30 cellular contexts compared by ENCODE assay signal in the genomic region with DNA sequence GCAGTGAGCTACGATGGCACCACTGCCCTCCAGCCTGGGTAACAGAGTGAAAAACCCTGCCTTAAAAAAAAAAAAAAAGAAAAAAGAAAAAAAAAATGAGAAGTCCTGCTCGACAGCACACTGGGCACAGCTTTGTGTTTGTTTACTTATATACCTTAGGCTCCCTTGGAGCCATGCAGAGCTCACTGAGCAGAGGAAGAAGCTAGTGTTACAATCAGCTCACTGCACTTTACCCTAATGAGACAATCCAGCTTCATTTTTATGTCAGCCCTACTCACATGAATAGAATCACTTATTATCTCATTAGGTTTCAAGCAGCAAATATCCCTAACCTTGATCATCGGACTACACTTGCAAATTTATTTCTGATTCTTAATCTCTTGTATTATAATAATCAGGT.
"Had no signal": no experiment of that assay in that cellular context is flagged by ENCODE, and none has a peak within 500 bp of the region (broad histone marks: within the 10 kb centered on the region; RNA-seq: fewer than 3 reads in every experiment).

No MANE protein-coding gene starts in this region.

- ATAC-seq: activated CD4-positive, alpha-beta T cell treated with anti-CD3 and anti-CD28 coated beads for 36 hours; activated CD4-positive, CD25-positive, alpha-beta regulatory T cell treated with anti-CD3 and anti-CD28 coated beads, Interleukin-2, amount 50 U/mL, for 24 hours; activated CD8-positive, alpha-beta memory T cell treated with anti-CD3 and anti-CD28 coated beads, Interleukin-2, amount 10 ng/mL, durations not matched to agents 7 days and 5 days; activated CD8-positive, alpha-beta T cell treated with anti-CD3 and anti-CD28 coated beads, Interleukin-2, amount 10 ng/mL, durations not matched to agents 7 days and 5 days; activated naive CD8-positive, alpha-beta T cell treated with anti-CD3 and anti-CD28 coated beads, Interleukin-2, amount 50 U/mL, for 24 hours; WTC11 had no signal

- H3K4me3 ChIP-seq: ascending aorta, cardiac muscle cell, colonic mucosa had no signal

- DNase-seq: activated CD4-positive, alpha-beta memory T cell treated with anti-CD3 and anti-CD28 coated beads, Interleukin-2, amount 10 ng/mL, durations not matched to agents 7 days and 5 days; activated CD4-positive, alpha-beta T cell treated with anti-CD3 and anti-CD28 coated beads for 1 hour; activated CD4-positive, alpha-beta T cell treated with anti-CD3 and anti-CD28 coated beads for 36 hours; activated CD4-positive, alpha-beta T cell treated with anti-CD3 and anti-CD28 coated beads for 48 hours; activated CD4-positive, alpha-beta T cell treated with anti-CD3 and anti-CD28 coated beads, Interleukin-2, amount 10 ng/mL, durations not matched to agents 7 days and 5 days; activated CD4-positive, alpha-beta T cell treated with anti-CD3 and anti-CD28 coated beads, Interleukin-2, amount 50 U/mL, for 48 hours; activated CD4-positive, CD25-positive, alpha-beta regulatory T cell; activated CD8-positive, alpha-beta memory T cell treated with anti-CD3 and anti-CD28 coated beads for 24 hours; activated CD8-positive, alpha-beta memory T cell treated with anti-CD3 and anti-CD28 coated beads, Interleukin-2, amount 10 ng/mL, durations not matched to agents 7 days and 5 days; activated CD8-positive, alpha-beta memory T cell treated with anti-CD3 and anti-CD28 coated beads, Interleukin-2, amount 50 U/mL, for 48 hours; activated CD8-positive, alpha-beta T cell treated with anti-CD3 and anti-CD28 coated beads, Interleukin-2, amount 10 ng/mL, durations not matched to agents 7 days and 5 days; activated effector memory CD4-positive, alpha-beta T cell treated with Interleukin-2 at 50 U/mL for 16 hours; activated gamma-delta T cell; activated naive CD4-positive, alpha-beta T cell treated with anti-CD3 and anti-CD28 coated beads, Interleukin-2, amount 10 ng/mL, durations not matched to agents 7 days and 5 days; activated naive CD4-positive, alpha-beta T cell treated with Interleukin-2 at 50 U/mL for 16 hours; activated naive CD8-positive, alpha-beta T cell treated with anti-CD3 and anti-CD28 coated beads, Interleukin-2, amount 10 ng/mL, durations not matched to agents 7 days and 5 days; activated naive CD8-positive, alpha-beta T cell treated with anti-CD3 and anti-CD28 coated beads, Interleukin-2, amount 50 U/mL, for 24 hours; activated T-cell treated with anti-CD3 and anti-CD28 coated beads, Interleukin-2, amount 50 U/mL, for 24 hours; activated T-cell treated with anti-CD3 and anti-CD28 coated beads, Interleukin-2, amount 50 U/mL, for 48 hours; amygdala; anterior cingulate cortex; cerebellar nuclear complex; colonic mucosa; T-helper 2 cell; T-helper 9 cell; WERI-Rb-1 had no signal

- H3K9me3 ChIP-seq: ascending aorta, colonic mucosa had no signal

- H3K27ac ChIP-seq: ascending aorta, cardiac muscle cell, colonic mucosa, WERI-Rb-1 had no signal

- H3K36me3 ChIP-seq: ascending aorta, cardiac muscle cell, colonic mucosa, WERI-Rb-1 had no signal

- H3K27me3 ChIP-seq: ascending aorta, colonic mucosa had no signal

- H3K4me1 ChIP-seq: ascending aorta, colonic mucosa had no signal
